In genomic region chr4:165330071-165330470, GRCh38 we compare ENCODE assay signal across 10 cellular contexts. TPM values are rescaled to one million over a fixed set of nuclear protein-coding genes. Genes with fewer than 3 reads are reported as not detected.
DNase-seq lines count a peak whose midpoint lies in the region; ATAC-seq, FAIRE-seq and TF ChIP-seq lines count a peak whose summit lies in the region.
"Had no signal": no experiment of that assay in that cellular context is flagged by ENCODE, and none has a peak within 500 bp of the region (broad histone marks: within the 10 kb centered on the region; RNA-seq: fewer than 3 reads in every experiment).

No MANE protein-coding gene starts in this region.

- H3K4me1 Mint-ChIP-seq in natural killer cell treated with Interleukin-12 subunit alpha and Interleukin-12 subunit beta and Interleukin-15 and Interleukin-18, amount 100 ng/mL, for 72 hours (ENCODE audit: low read depth in 2 of 2): peaks cover 42 to 47% of the 10 kb centered on the region in 2 donors
- peaks cover 36 to 39% of the 10 kb centered on the region in 2 donors for H3K4me1 Mint-ChIP-seq in natural killer cell

- no peak for DNase-seq in natural killer cell treated with Interleukin-12 subunit alpha and Interleukin-12 subunit beta and Interleukin-15 and Interleukin-18, amount 100 ng/mL, for 72 hours (ENCODE audit: low spot score)
- DNase-seq in natural killer cell: no peak
- DNase-seq in GM12878 (ENCODE audit: low read depth, low spot score): no peak
- DNase-seq in NCI-H526 treated with DMSO at 0.1 percent for 48 hours (lab: John Stamatoyannopoulos, UW): no peak
- DNase-seq in H4 (ENCODE audit: low spot score): no peak
- DNase-seq in ureter (ENCODE audit: low spot score): no peak
- no peak for DNase-seq in DMS53 (lab: John Stamatoyannopoulos, UW)
- DNase-seq: NCI-H345 had no signal

- no peaks in the 10 kb centered on the region for H4K20me1 ChIP-seq in GM12878 (ENCODE audit: control insufficient read depth, insufficient read depth)

- H3K36me3 ChIP-seq in GM12878 (ENCODE audit: control insufficient read depth in 2 of 2, insufficient read depth in 2 of 2, low read length in 1 of 2) (peaks cover 0 to 9% of the 10 kb centered on the region in 2 experiments; a peak in 2 of 4 replicates), liver (ENCODE audit: control insufficient read depth in 4 of 4, insufficient read depth in 3 of 4, low read depth in 1 of 4, low read length in 3 of 4) (peaks cover 0 to 9% (median 5%) of the 10 kb centered on the region in 4 donors)

- H3K4me3 Mint-ChIP-seq in natural killer cell treated with Interleukin-12 subunit alpha and Interleukin-12 subunit beta and Interleukin-15 and Interleukin-18, amount 100 ng/mL, for 72 hours: peak overlapping the region; percentile 60
- no peak overlapping the region for H3K4me3 Mint-ChIP-seq in natural killer cell

- no peak for TF ChIP-seq POLR2A in GM12878 (IDR thresholded peaks at IDR 0.05; ENCODE audit: low read depth, low read length)

- H3K27ac Mint-ChIP-seq in natural killer cell treated with Interleukin-12 subunit alpha and Interleukin-12 subunit beta and Interleukin-15 and Interleukin-18, amount 100 ng/mL, for 72 hours: peak overlapping the region; percentile 67 to 74
- no peak overlapping the region for H3K27ac Mint-ChIP-seq in natural killer cell

- no peak for TF ChIP-seq EP300 in GM12878 (IDR thresholded peaks at IDR 0.05; ENCODE audit: borderline replicate concordance in 1 of 2, control insufficient read depth in 1 of 2, low read depth in 2 of 2, low read length in 2 of 2)

- FAIRE-seq in GM12878 (lab: Jason Lieb, UNC): no peak

- SMC1A ChIA-PET in GM12878 (lab: Charles Lee; ENCODE audit: uncharacterized antibody, unreplicated experiment): interaction anchor here (0.6 to 5.3 kb wide), 11 partner anchors 10 to 390 kb away, joined by 3 to 33 read pairs (median 3); partner anchors contain the start of gene TMEM192

- no peaks in the 10 kb centered on the region for H3K27me3 Mint-ChIP-seq in natural killer cell treated with Interleukin-12 subunit alpha and Interleukin-12 subunit beta and Interleukin-15 and Interleukin-18, amount 100 ng/mL, for 72 hours
- no peaks in the 10 kb centered on the region for H3K27me3 Mint-ChIP-seq in natural killer cell (ENCODE audit: low read depth in 2 of 2)

- BruUV-seq in GM12878 (replicated peaks; lab: Mats Ljungman, UMichigan): TSS peak; percentile 3

- H3K27ac ChIP-seq in GM12878 (ENCODE audit: control insufficient read depth, insufficient read depth) (no peak overlapping the region; the same call in 1 of the 2 replicates), liver (ENCODE audit: low read depth in 1 of 2, low read length in 2 of 2) (peak overlapping the region; percentile 63 to 97)
- H3K27ac ChIP-seq: SJSA1 had no signal

- peak overlapping the region; percentile 88 for H3K4me2 ChIP-seq in GM12878 (ENCODE audit: control insufficient read depth, insufficient read depth)

- no peak overlapping the region for H3K9ac ChIP-seq in GM12878 (ENCODE audit: control insufficient read depth, insufficient read depth, low read length)
- H3K9ac ChIP-seq in liver (ENCODE audit: low read depth in 1 of 2, low read length in 2 of 2): peak overlapping the region; percentile 38 to 56

- 92% methylated on average over 2 of the region's 2 CpGs for WGBS in GM12878 (ENCODE audit: insufficient coverage, insufficient replicate concordance, low lambda C conversion rate, missing lambda C conversion rate)
- 50% methylated on average over 2 of the region's 2 CpGs for WGBS in liver

- TF ChIP-seq CTCF in natural killer cell (IDR thresholded peaks at IDR 0.05): no peak
- TF ChIP-seq CTCF in GM12878 (IDR thresholded peaks at IDR 0.05 in 2 of 3, conservative IDR thresholded peaks at IDR 0.05 in 1 of 3; ENCODE audit: control insufficient read depth in 2 of 3, extremely low read depth in 1 of 3, insufficient read depth in 1 of 3, low read depth in 3 of 3, low read length in 3 of 3): no peak
- TF ChIP-seq CTCF in liver (IDR thresholded peaks at IDR 0.05; ENCODE audit: low read depth, low read length, missing input control): no peak

- peaks cover 4% of the 10 kb centered on the region for H3K4me1 ChIP-seq in GM12878 (ENCODE audit: control insufficient read depth, insufficient read depth, low read length)
- H3K4me1 ChIP-seq in liver (ENCODE audit: control insufficient read depth in 4 of 4, insufficient read depth in 4 of 4, low read length in 3 of 4): peaks cover 2 to 60% (median 33%) of the 10 kb centered on the region in 4 donors

- ATAC-seq in natural killer cell treated with Interleukin-12 subunit alpha and Interleukin-12 subunit beta and Interleukin-15 and Interleukin-18, amount 100 ng/mL, for 72 hours: no peak
- ATAC-seq in natural killer cell: no peak
- ATAC-seq in GM12878: no peak

- intact Hi-C loops in natural killer cell (cut with micrococcal nuclease) (no loop called here), GM12878 (cut with micrococcal nuclease; ENCODE audit: unreplicated experiment) (no loop called here)

- POLR2A ChIA-PET in GM12878 (lab: Charles Lee): interaction anchor here (0.7 to 3.7 kb wide), 6 partner anchors 12 to 1362 kb away, joined by 3 to 24 read pairs (median 6); partner anchors contain the start of gene TRIM61

- H2AFZ ChIP-seq in GM12878 (ENCODE audit: control insufficient read depth, low read depth, low read length): no peak overlapping the region

- no peaks in the 10 kb centered on the region for H3K9me3 Mint-ChIP-seq in natural killer cell treated with Interleukin-12 subunit alpha and Interleukin-12 subunit beta and Interleukin-15 and Interleukin-18, amount 100 ng/mL, for 72 hours
- H3K9me3 Mint-ChIP-seq in natural killer cell: no peaks in the 10 kb centered on the region

- RAD21 ChIA-PET in GM12878 (lab: Charles Lee; ENCODE audit: unreplicated experiment): interaction anchor here (1.1 to 1.4 kb wide), 2 partner anchors 120 to 199 kb away, joined by 3 to 8 read pairs; no protein-coding TSS in a partner anchor

- CTCF ChIA-PET in GM12878 (lab: Yijun Ruan, JAX): interaction anchor here (0.9 to 1.6 kb wide), 3 partner anchors 12 to 199 kb away, joined by 3 to 8 read pairs (median 3); no protein-coding TSS in a partner anchor

- peaks cover 24% of the 10 kb centered on the region for H3K36me3 Mint-ChIP-seq in natural killer cell treated with Interleukin-12 subunit alpha and Interleukin-12 subunit beta and Interleukin-15 and Interleukin-18, amount 100 ng/mL, for 72 hours
- H3K36me3 Mint-ChIP-seq in natural killer cell: no peaks in the 10 kb centered on the region

- no peaks in the 10 kb centered on the region for H3K27me3 ChIP-seq in GM12878 (replicated peaks in 1 of 2; ENCODE audit: control insufficient read depth in 2 of 2, insufficient read depth in 2 of 2, low read length in 1 of 2)
- no peaks in the 10 kb centered on the region for H3K27me3 ChIP-seq in liver (ENCODE audit: control insufficient read depth in 4 of 4, insufficient read depth in 4 of 4, low read length in 3 of 4)
- H3K27me3 ChIP-seq: SJSA1 had no signal

- peaks cover 77% of the 10 kb centered on the region for H3K79me2 ChIP-seq in GM12878 (ENCODE audit: control insufficient read depth, insufficient read depth, low read length)

- no peak for TF ChIP-seq RAD21 in GM12878 (IDR thresholded peaks at IDR 0.05; ENCODE audit: insufficient read depth, low read depth, low read length)
- no peak for TF ChIP-seq RAD21 in liver (IDR thresholded peaks at IDR 0.05)

- H3K9me3 ChIP-seq in GM12878 (replicated peaks; ENCODE audit: control insufficient read depth, insufficient read depth, low read length) (peaks cover 2% of the 10 kb centered on the region; the same call in 1 of the 3 replicates), liver (ENCODE audit: control insufficient read depth in 4 of 4, low read length in 3 of 4) (no peaks in the 10 kb centered on the region)
- H3K9me3 ChIP-seq: SJSA1 had no signal

- in situ Hi-C loops in GM12878 (cut with MboI): no loop called here

- H3K4me3 ChIP-seq in GM12878 (peak overlapping the region; percentile 60), liver (ENCODE audit: low read depth in 1 of 3, low read length in 3 of 3) (peak overlapping the region; percentile 67 to 95 (median 93))
- H3K4me3 ChIP-seq: SJSA1 had no signal

RNA-seq across cellular contexts. Expression of gene MSMO1, which starts 2.6 kb away (rescaled TPM):
- total RNA-seq in natural killer cell treated with Interleukin-12 subunit alpha and Interleukin-12 subunit beta and Interleukin-15 and Interleukin-18, amount 100 ng/mL, for 72 hours: 10 to 100 TPM; 59.1 to 60.2 TPM
- 10 to 100 TPM; 22.5 to 27.7 (median 23.9) TPM for total RNA-seq in natural killer cell
- total RNA-seq in GM12878 (2013; cell fraction: nucleolus; rRNA removed): 129 and 138 TPM in 2 replicates
- total RNA-seq in GM12878 (2014; rRNA removed): 121 and 184 TPM in 2 replicates
- 110 and 118 TPM in 2 replicates for total RNA-seq in GM12878 (2014; rRNA removed; fragmentation: Illumina TruSeq; extraction: Trizol)
- total RNA-seq in GM12878 (2021): 63.6 and 67.6 TPM in 2 replicates
- 20.0 TPM for polyA plus RNA-seq in GM12878 (2011; ENCODE audit: low read depth)
- polyA plus RNA-seq in GM12878 (2011; rRNA removed): 168 and 274 TPM in 2 replicates
- 68.3 and 83.0 TPM in 2 replicates for polyA plus RNA-seq in GM12878 (2011; cell fraction: cytosol; rRNA removed)
- 44.5 and 47.6 TPM in 2 replicates for polyA plus RNA-seq in GM12878 (2011; cell fraction: nucleus; rRNA removed)
- polyA plus RNA-seq in GM12878 (2012): 35.5 and 64.6 TPM in 2 replicates
- 109 and 157 TPM in 2 replicates for polyA plus RNA-seq in GM12878 (2014; fragmentation: Illumina TruSeq; extraction: Trizol)
- 100 to 1,000 TPM; 101 to 136 TPM for polyA plus RNA-seq in GM12878 (2014; fragmentation: Nextera tagmentation; extraction: Ambion mirVana)
- polyA plus RNA-seq in GM12878 (2014; rRNA removed): 75.5 and 98.4 TPM in 2 replicates
- 10 to 100 TPM; 68.3 to 80.7 TPM for polyA plus RNA-seq in GM12878 (2016; fragmentation: Nextera tagmentation; extraction: Ambion mirVana)
- polyA minus RNA-seq in GM12878 (2011; rRNA and poly(A)+ RNA removed): 77.1 and 79.8 TPM in 2 replicates
- 47.7 and 48.8 TPM in 2 replicates for polyA minus RNA-seq in GM12878 (2011; cell fraction: cytosol; rRNA and poly(A)+ RNA removed)
- polyA minus RNA-seq in GM12878 (2011; cell fraction: nucleus; rRNA and poly(A)+ RNA removed): 32.8 and 57.2 TPM in 2 replicates
- total RNA-seq in liver: 100 to 1,000 TPM; 448 to 721 TPM
- polyA plus RNA-seq in liver: 100 to 1,000 TPM; 153 to 204 TPM
- 138 and 149 TPM in 2 replicates for total RNA-seq in H4 (2014; rRNA removed; shearing (Covaris generic))
- 98.6 TPM for total RNA-seq in ureter

RNA-seq across cellular contexts. Expression of gene CPE, which starts 48.7 kb away (rescaled TPM):
- total RNA-seq in natural killer cell treated with Interleukin-12 subunit alpha and Interleukin-12 subunit beta and Interleukin-15 and Interleukin-18, amount 100 ng/mL, for 72 hours: not detected
- not detected for total RNA-seq in natural killer cell
- not detected in 2 replicates for total RNA-seq in GM12878 (2013; cell fraction: nucleolus; rRNA removed)
- total RNA-seq in GM12878 (2014; rRNA removed): not detected in 2 replicates
- total RNA-seq in GM12878 (2014; rRNA removed; fragmentation: Illumina TruSeq; extraction: Trizol): not detected in 2 replicates
- total RNA-seq in GM12878 (2021): not detected in 2 replicates
- not detected for polyA plus RNA-seq in GM12878 (2011; ENCODE audit: low read depth)
- not detected in 2 replicates for polyA plus RNA-seq in GM12878 (2011; rRNA removed)
- polyA plus RNA-seq in GM12878 (2011; cell fraction: cytosol; rRNA removed): not detected in 2 replicates
- not detected in 2 replicates for polyA plus RNA-seq in GM12878 (2011; cell fraction: nucleus; rRNA removed)
- 0.06 TPM in 1 of 2 replicates, not detected in the other for polyA plus RNA-seq in GM12878 (2012)
- not detected in 2 replicates for polyA plus RNA-seq in GM12878 (2014; fragmentation: Illumina TruSeq; extraction: Trizol)
- polyA plus RNA-seq in GM12878 (2014; fragmentation: Nextera tagmentation; extraction: Ambion mirVana): under 1 TPM in 1 of 2 experiments, not detected in 1; 0.05 TPM
- polyA plus RNA-seq in GM12878 (2014; rRNA removed): not detected in 2 replicates
- under 1 TPM in 1 of 2 experiments, not detected in 1; 0.14 TPM for polyA plus RNA-seq in GM12878 (2016; fragmentation: Nextera tagmentation; extraction: Ambion mirVana)
- 0.05 TPM in 1 of 2 replicates, not detected in the other for polyA minus RNA-seq in GM12878 (2011; rRNA and poly(A)+ RNA removed)
- not detected in 2 replicates for polyA minus RNA-seq in GM12878 (2011; cell fraction: cytosol; rRNA and poly(A)+ RNA removed)
- not detected in 2 replicates for polyA minus RNA-seq in GM12878 (2011; cell fraction: nucleus; rRNA and poly(A)+ RNA removed)
- total RNA-seq in liver: 1 to 10 TPM; 3.6 to 5.6 TPM
- polyA plus RNA-seq in liver: 1 to 10 TPM; 3.0 to 5.4 TPM
- 18.5 and 21.4 TPM in 2 replicates for total RNA-seq in H4 (2014; rRNA removed; shearing (Covaris generic))
- total RNA-seq in ureter: 70.4 TPM

Comparison
In these comparisons a context has a peak if more than half of its experiments do, and no peak if none do; other contexts are left out.
1. H3K27ac Mint-ChIP-seq: peak in natural killer cell treated with Interleukin-12 subunit alpha and Interleukin-12 subunit beta and Interleukin-15 and Interleukin-18, amount 100 ng/mL, for 72 hours (2 of 2); none in natural killer cell (0 of 2).
2. RNA of gene CPE, which starts 48.7 kb away (total RNA-seq): 70.4 TPM in ureter (single experiment), 18.5 to 21.4 TPM in H4 and 3.6 to 5.6 TPM in liver; not detected in natural killer cell treated with Interleukin-12 subunit alpha and Interleukin-12 subunit beta and Interleukin-15 and Interleukin-18, amount 100 ng/mL, for 72 hours, not detected in natural killer cell and not detected in GM12878; every median in the first group is over 4 times any median in the second.